15 cellular contexts compared by ENCODE assay signal in genomic region chr12:26918321-26919215, GRCh38. TPM values are rescaled to one million over a fixed set of nuclear protein-coding genes. Genes with fewer than 3 reads are reported as not detected.
A peak's percentile ranks its signal among the peaks of the same experiment; 100 is the strongest.
DNase-seq lines count a peak whose midpoint lies in the region; ATAC-seq, FAIRE-seq and TF ChIP-seq lines count a peak whose summit lies in the region.
"Had no signal": no experiment of that assay in that cellular context is flagged by ENCODE, and none has a peak within 500 bp of the region (broad histone marks: within the 10 kb centered on the region; RNA-seq: fewer than 3 reads in every experiment).

No MANE protein-coding gene starts in this region.

- in situ Hi-C loops in Caki2 (cut with HindIII; ENCODE audit: low pct_unique_long_range_greater_than_20kb, low sequenced_read_pairs): no loop called here

- TF ChIP-seq CTCF in fibroblast of pulmonary artery (IDR thresholded peaks at IDR 0.05; ENCODE audit: low read length, missing control alignments) (peak; percentile 27), omental fat pad (IDR thresholded peaks at IDR 0.05) (no peak)

- ATAC-seq in omental fat pad (ENCODE audit: low FRiP score) (peak; percentile 51), GM21786 (IDR thresholded peaks at IDR 0.05; ENCODE audit: unreplicated experiment) (no peak), GM18909 (IDR thresholded peaks at IDR 0.05; ENCODE audit: poor library complexity, unreplicated experiment) (no peak), HG03045 (IDR thresholded peaks at IDR 0.05; ENCODE audit: unreplicated experiment) (no peak)

- peak; percentile 73 for FAIRE-seq in TTC549 (lab: Jason Lieb, UNC)

- H3K4me3 ChIP-seq in fibroblast of pulmonary artery (replicated peaks; ENCODE audit: low read depth, low read length): no peak overlapping the region
- H3K4me3 ChIP-seq: MG63, prostate gland, testis had no signal

- DNase-seq in Caki2 (ENCODE audit: low read depth) (peak; percentile 48), fibroblast of pulmonary artery (ENCODE audit: low read depth) (no peak), omental fat pad (ENCODE audit: low spot score) (no peak), COLO668 (lab: John Stamatoyannopoulos, UW; ENCODE audit: unreplicated experiment) (no peak)
- DNase-seq: activated CD4-positive, alpha-beta T cell treated with anti-CD3 and anti-CD28 coated beads, Interleukin-2, amount 50 U/mL, for 1 hour; CD4-positive, alpha-beta memory T cell; immature natural killer cell; MG63; NCI-H510A treated with DMSO at 0.1 percent for 48 hours; testis had no signal

RNA-seq across cellular contexts. Expression of gene INTS13, which starts 19.2 kb away (rescaled TPM):
- 21.2 and 23.2 TPM in 2 replicates for total RNA-seq in Caki2 (2014; rRNA removed; shearing (Covaris generic); ENCODE audit: low replicate concordance)
- 10 to 100 TPM; 12.1 to 27.3 (median 19.8) TPM for total RNA-seq in omental fat pad

RNA-seq across cellular contexts. Expression of gene FGFR1OP2, which starts 19.7 kb away (rescaled TPM):
- total RNA-seq in Caki2 (2014; rRNA removed; shearing (Covaris generic); ENCODE audit: low replicate concordance): 27.0 and 35.1 TPM in 2 replicates
- 100 to 1,000 TPM in 1 of 4 donors, 10 to 100 TPM in 3; 63.8 to 114 (median 87.0) TPM for total RNA-seq in omental fat pad
